25 cellular contexts compared by ENCODE assay signal in genomic region chr17:40738553-40738952, GRCh38. TPM values are rescaled to one million over a fixed set of nuclear protein-coding genes. Genes with fewer than 3 reads are reported as not detected.
"Had no signal": no experiment of that assay in that cellular context is flagged by ENCODE, and none has a peak within 500 bp of the region (broad histone marks: within the 10 kb centered on the region; RNA-seq: fewer than 3 reads in every experiment).

No MANE protein-coding gene starts in this region.

- H3K9ac ChIP-seq: SK-N-SH had no signal

- H3K4me1 Mint-ChIP-seq: IgD-negative memory B cell, T-cell had no signal

- DNase-seq: KBM-7, MG63, NCI-H1092 treated with DMSO at 0.1 percent for 48 hours, NCI-H1436, NCI-H187, NCI-H2029, NCI-H2081 treated with DMSO at 0.1 percent for 48 hours, NCI-H2171, NCI-H226, NCI-H446, NCI-H510A, NCI-H524 treated with DMSO at 0.1 percent for 48 hours, NCI-H69, NCI-H774, PC-3, SHP77, SK-N-SH, SW 1271, T-cell had no signal

- H3K4me3 ChIP-seq: MG63 had no signal

- H3K36me3 ChIP-seq: MG63 had no signal

- H3K27ac ChIP-seq: RWPE1 had no signal

- H3K9me3 ChIP-seq: SK-N-SH had no signal

- H3K4me3 Mint-ChIP-seq: IgD-negative memory B cell, T-cell had no signal

- ATAC-seq: Panc1, PC-3, T-cell had no signal

- H3K4me2 ChIP-seq: SK-N-SH had no signal

- H3K27ac Mint-ChIP-seq: IgD-negative memory B cell, T-cell had no signal

RNA-seq across cellular contexts. Expression of gene KRT25, which starts 16.6 kb away (rescaled TPM):
- total RNA-seq: HT-29, LHCN-M2, PC-3, T-cell had no signal
- polyA plus RNA-seq: IgD-negative memory B cell, SK-N-SH had no signal

RNA-seq across cellular contexts. Expression of gene KRT26, which starts 33.4 kb away (rescaled TPM):
- total RNA-seq: HT-29, LHCN-M2, PC-3, SK-MEL-5, T-cell had no signal
- polyA plus RNA-seq: IgD-negative memory B cell, SK-N-SH had no signal

RNA-seq across cellular contexts. Expression of gene KRT24, which starts 35.0 kb away (rescaled TPM):
- total RNA-seq: HT-29, LHCN-M2, PC-3, SK-MEL-5, T-cell had no signal
- polyA plus RNA-seq: IgD-negative memory B cell, SK-N-SH had no signal

RNA-seq across cellular contexts. Expression of gene KRT27, which starts 43.8 kb away (rescaled TPM):
- total RNA-seq: HT-29, LHCN-M2, PC-3, T-cell had no signal
- polyA plus RNA-seq: IgD-negative memory B cell, SK-N-SH had no signal
